8 cellular contexts compared by ENCODE assay signal in genomic region chr1:183567584-183567983, GRCh38. TPM values are rescaled to one million over a fixed set of nuclear protein-coding genes. Genes with fewer than 3 reads are reported as not detected.
DNase-seq lines count a peak whose midpoint lies in the region; ATAC-seq and TF ChIP-seq lines count a peak whose summit lies in the region.

No MANE protein-coding gene starts in this region.

- DNase-seq in NCI-H1105 (lab: John Stamatoyannopoulos, UW) (peak; percentile 6), NCI-H1105 treated with DMSO at 0.1 percent for 48 hours (lab: John Stamatoyannopoulos, UW) (no peak), Peyer's patch (peak in 2 of 3 donors; percentile 78 to 80), Right ventricle myocardium superior (peak; percentile 76), iPS-NIHi11 (ENCODE audit: low spot score) (no peak)
- DNase-seq in activated CD4-positive, alpha-beta T cell treated with anti-CD3 and anti-CD28 coated beads, Interleukin-2, amount 50 U/mL, for 4 hours: no peak

- no peaks in the 10 kb centered on the region for H3K36me3 ChIP-seq in Peyer's patch

- H3K9me3 ChIP-seq in Peyer's patch: no peaks in the 10 kb centered on the region

- peak; percentile 76 for ATAC-seq in HG02798 (IDR thresholded peaks at IDR 0.05; ENCODE audit: poor library complexity, unreplicated experiment)
- peak; percentile 71 for ATAC-seq in Right ventricle myocardium superior (ENCODE audit: poor library complexity)
- ATAC-seq in GM19467 (IDR thresholded peaks at IDR 0.05; ENCODE audit: unreplicated experiment): no peak

- no peak overlapping the region for H3K27ac ChIP-seq in Peyer's patch

- intact Hi-C loops in Right ventricle myocardium superior (cut with DNase I): no loop called here

- no peak overlapping the region for H3K4me3 ChIP-seq in Peyer's patch

- H3K4me1 ChIP-seq in Peyer's patch: peaks cover 0 to 8% (median 5%) of the 10 kb centered on the region in 4 donors

- TF ChIP-seq POLR2A in Peyer's patch (IDR thresholded peaks at IDR 0.05): no peak

- TF ChIP-seq CTCF in Peyer's patch (IDR thresholded peaks at IDR 0.05): no peak

- H3K27me3 ChIP-seq in Peyer's patch: no peaks in the 10 kb centered on the region

RNA-seq across cellular contexts. Expression of gene NCF2, which starts 22.7 kb away (rescaled TPM):
- total RNA-seq in Peyer's patch (10 to 100 TPM in 1 of 4 donors, 1 to 10 TPM in 3; 1.6 to 13.2 (median 5.6) TPM), Right ventricle myocardium superior (5.7 TPM)

Comparison
In these comparisons a context has a peak if more than half of its experiments do, and no peak if none do; other contexts are left out.
1. DNase-seq: peak in NCI-H1105 (single experiment), Peyer's patch (2 of 3) and Right ventricle myocardium superior (single experiment); none in NCI-H1105 treated with DMSO at 0.1 percent for 48 hours (single experiment), iPS-NIHi11 (single experiment) and activated CD4-positive, alpha-beta T cell treated with anti-CD3 and anti-CD28 coated beads, Interleukin-2, amount 50 U/mL, for 4 hours (0 of 2).